In genomic region chr1:206684003-206684402, GRCh38 we compare ENCODE assay signal across 9 cellular contexts. TPM values are rescaled to one million over a fixed set of nuclear protein-coding genes. Genes with fewer than 3 reads are reported as not detected.
DNase-seq lines count a peak whose midpoint lies in the region; ATAC-seq and TF ChIP-seq lines count a peak whose summit lies in the region.
"Had no signal": no experiment of that assay in that cellular context is flagged by ENCODE, and none has a peak within 500 bp of the region (broad histone marks: within the 10 kb centered on the region; RNA-seq: fewer than 3 reads in every experiment).

No MANE protein-coding gene starts in this region.

- H3F3A ChIP-seq in MM.1S (ENCODE audit: insufficient read depth, low read length) (peaks cover 18% of the 10 kb centered on the region), neural cell (ENCODE audit: insufficient read depth, low read length, poor library complexity, severe bottlenecking) (no peaks in the 10 kb centered on the region)

- H4K20me1 ChIP-seq in MM.1S (ENCODE audit: insufficient read depth, low read length): no peaks in the 10 kb centered on the region
- H4K20me1 ChIP-seq in neural cell (ENCODE audit: insufficient read depth): no peaks in the 10 kb centered on the region

- peak overlapping the region; percentile 52 for H3K27ac Mint-ChIP-seq in CD4-positive, alpha-beta T cell
- peak overlapping the region; percentile 97 to 98 for H3K27ac Mint-ChIP-seq in effector memory CD8-positive, alpha-beta T cell

- H3K79me2 ChIP-seq in MM.1S (ENCODE audit: low read length): peaks cover 35% of the 10 kb centered on the region
- peaks cover 36% of the 10 kb centered on the region for H3K79me2 ChIP-seq in neural cell (replicated peaks; ENCODE audit: insufficient read depth, low read length)

- H3K9me3 Mint-ChIP-seq in CD4-positive, alpha-beta T cell: no peaks in the 10 kb centered on the region
- H3K9me3 Mint-ChIP-seq in effector memory CD8-positive, alpha-beta T cell: no peaks in the 10 kb centered on the region

- H3K9me2 ChIP-seq in MM.1S (replicated peaks; ENCODE audit: insufficient read depth, low read length): no peaks in the 10 kb centered on the region
- H3K9me2 ChIP-seq in neural cell (ENCODE audit: insufficient read depth, low read length): no peaks in the 10 kb centered on the region

- TF ChIP-seq RAD21 in neural cell (conservative IDR thresholded peaks at IDR 0.05): no peak

- DNase-seq in CD4-positive, alpha-beta T cell: no peak
- no peak for DNase-seq in MM.1S
- no peak for DNase-seq in effector memory CD8-positive, alpha-beta T cell
- DNase-seq in epidermal melanocyte (ENCODE audit: insufficient read length, low spot score): no peak
- DNase-seq in GM20000 (ENCODE audit: low spot score): no peak
- no peak for DNase-seq in cortex of kidney (lab: John Stamatoyannopoulos, UW)
- no peak for DNase-seq in SKM-1 (lab: John Stamatoyannopoulos, UW; ENCODE audit: unreplicated experiment)
- DNase-seq: GF-D8 had no signal

- H3K4me3 ChIP-seq in MM.1S (ENCODE audit: low read length) (peak overlapping the region; percentile 52; the same call in 1 of the 2 replicates), neural cell (ENCODE audit: low read length) (peak overlapping the region; percentile 68)

- H3K4me3 Mint-ChIP-seq in CD4-positive, alpha-beta T cell: peak overlapping the region; percentile 93
- H3K4me3 Mint-ChIP-seq in effector memory CD8-positive, alpha-beta T cell: peak overlapping the region; percentile 70 to 76

- H3K4me1 Mint-ChIP-seq in CD4-positive, alpha-beta T cell (ENCODE audit: low read depth): peaks cover 37% of the 10 kb centered on the region
- peaks cover 27 to 30% of the 10 kb centered on the region in 2 donors for H3K4me1 Mint-ChIP-seq in effector memory CD8-positive, alpha-beta T cell (ENCODE audit: low read depth in 2 of 2)

- H3K36me3 ChIP-seq in MM.1S (replicated peaks; ENCODE audit: insufficient read depth, low read length): no peaks in the 10 kb centered on the region
- no peaks in the 10 kb centered on the region for H3K36me3 ChIP-seq in neural cell (ENCODE audit: insufficient read depth, low read length)

- no peak for TF ChIP-seq EP300 in neural cell (conservative IDR thresholded peaks at IDR 0.05; ENCODE audit: poor library complexity, severe bottlenecking)

- no peak for ATAC-seq in CD4-positive, alpha-beta T cell (ENCODE audit: poor library complexity)
- ATAC-seq in effector memory CD8-positive, alpha-beta T cell (replicated peaks): no peak

- no peak overlapping the region for H3K9ac ChIP-seq in MM.1S (ENCODE audit: low read length)
- peak overlapping the region; percentile 62 for H3K9ac ChIP-seq in neural cell (ENCODE audit: low read length)

- H3K4me1 ChIP-seq in MM.1S (ENCODE audit: low read length): peaks cover 59% of the 10 kb centered on the region

- H3K27me3 ChIP-seq in CD4-positive, alpha-beta T cell (ENCODE audit: control insufficient read depth, insufficient read depth, low read length): no peaks in the 10 kb centered on the region
- 0 out of 2 replicates have a peak, but pooled peaks cover 13% of the 10 kb centered on the region for H3K27me3 ChIP-seq in MM.1S (replicated peaks; ENCODE audit: insufficient read depth, low read length)
- H3K27me3 ChIP-seq in neural cell (ENCODE audit: insufficient read depth, low read depth, low read length): peaks cover 15% of the 10 kb centered on the region

- H3K4me2 ChIP-seq in MM.1S (ENCODE audit: low read depth, low read length): peak overlapping the region; percentile 84
- peak overlapping the region; percentile 62 for H3K4me2 ChIP-seq in neural cell (ENCODE audit: low read length)

- intact Hi-C loops in CD4-positive, alpha-beta T cell (cut with DNase I, micrococcal nuclease): loop anchor here (1.0 to 5.0 kb wide), 3 partner anchors 33 to 177 kb away; partner anchors contain the start of gene RASSF5 (in 1 of the 2)

- H3K27ac ChIP-seq in CD4-positive, alpha-beta T cell (ENCODE audit: low read depth, low read length): no peak overlapping the region
- H3K27ac ChIP-seq in MM.1S (ENCODE audit: low read length): no peak overlapping the region
- no peak overlapping the region for H3K27ac ChIP-seq in neural cell (ENCODE audit: low read length)

- POLR2A ChIA-PET in CD4-positive, alpha-beta T cell (lab: Charles Lee): interaction anchor here (0.7 to 1.3 kb wide), 3 partner anchors 15 to 72 kb away, joined by 3 to 4 read pairs (median 3); partner anchors contain the start of gene EIF2D

- no peak overlapping the region for H2AFZ ChIP-seq in MM.1S (ENCODE audit: low read length)
- H2AFZ ChIP-seq in neural cell (ENCODE audit: low read depth, low read length): no peak overlapping the region

- no peaks in the 10 kb centered on the region for H3K27me3 Mint-ChIP-seq in CD4-positive, alpha-beta T cell
- peaks cover 0 to 9% of the 10 kb centered on the region in 2 donors for H3K27me3 Mint-ChIP-seq in effector memory CD8-positive, alpha-beta T cell

- no peak for TF ChIP-seq CTCF in CD4-positive, alpha-beta T cell (IDR thresholded peaks at IDR 0.05)
- TF ChIP-seq CTCF in MM.1S (IDR thresholded peaks at IDR 0.05; ENCODE audit: low read length): no peak
- TF ChIP-seq CTCF in neural cell (IDR thresholded peaks at IDR 0.05; ENCODE audit: poor library complexity, severe bottlenecking): no peak
- TF ChIP-seq CTCF in GM20000 (IDR thresholded peaks at IDR 0.05; ENCODE audit: extremely low read depth, missing control alignments): no peak

- CTCF ChIA-PET in CD4-positive, alpha-beta T cell (lab: Charles Lee): interaction anchor here (1.5 kb wide), 1 partner anchor 72 kb away, joined by 4 read pairs; the partner anchor contains the start of gene EIF2D

- H3K36me3 Mint-ChIP-seq in CD4-positive, alpha-beta T cell (ENCODE audit: low read depth): peaks cover 15% of the 10 kb centered on the region
- peaks cover 35% of the 10 kb centered on the region for H3K36me3 Mint-ChIP-seq in effector memory CD8-positive, alpha-beta T cell (ENCODE audit: insufficient read depth)

- H3K9me3 ChIP-seq in CD4-positive, alpha-beta T cell (ENCODE audit: control insufficient read depth, low read length): no peaks in the 10 kb centered on the region
- H3K9me3 ChIP-seq in MM.1S (replicated peaks; ENCODE audit: insufficient read depth, low read length) (no peaks in the 10 kb centered on the region), neural cell (ENCODE audit: low read length) (no peaks in the 10 kb centered on the region)

TF ChIP-seq in neural cell, 6 proteins besides CTCF, POLR2A, EP300 and RAD21:
- TF ChIP-seq, protein P1, sequence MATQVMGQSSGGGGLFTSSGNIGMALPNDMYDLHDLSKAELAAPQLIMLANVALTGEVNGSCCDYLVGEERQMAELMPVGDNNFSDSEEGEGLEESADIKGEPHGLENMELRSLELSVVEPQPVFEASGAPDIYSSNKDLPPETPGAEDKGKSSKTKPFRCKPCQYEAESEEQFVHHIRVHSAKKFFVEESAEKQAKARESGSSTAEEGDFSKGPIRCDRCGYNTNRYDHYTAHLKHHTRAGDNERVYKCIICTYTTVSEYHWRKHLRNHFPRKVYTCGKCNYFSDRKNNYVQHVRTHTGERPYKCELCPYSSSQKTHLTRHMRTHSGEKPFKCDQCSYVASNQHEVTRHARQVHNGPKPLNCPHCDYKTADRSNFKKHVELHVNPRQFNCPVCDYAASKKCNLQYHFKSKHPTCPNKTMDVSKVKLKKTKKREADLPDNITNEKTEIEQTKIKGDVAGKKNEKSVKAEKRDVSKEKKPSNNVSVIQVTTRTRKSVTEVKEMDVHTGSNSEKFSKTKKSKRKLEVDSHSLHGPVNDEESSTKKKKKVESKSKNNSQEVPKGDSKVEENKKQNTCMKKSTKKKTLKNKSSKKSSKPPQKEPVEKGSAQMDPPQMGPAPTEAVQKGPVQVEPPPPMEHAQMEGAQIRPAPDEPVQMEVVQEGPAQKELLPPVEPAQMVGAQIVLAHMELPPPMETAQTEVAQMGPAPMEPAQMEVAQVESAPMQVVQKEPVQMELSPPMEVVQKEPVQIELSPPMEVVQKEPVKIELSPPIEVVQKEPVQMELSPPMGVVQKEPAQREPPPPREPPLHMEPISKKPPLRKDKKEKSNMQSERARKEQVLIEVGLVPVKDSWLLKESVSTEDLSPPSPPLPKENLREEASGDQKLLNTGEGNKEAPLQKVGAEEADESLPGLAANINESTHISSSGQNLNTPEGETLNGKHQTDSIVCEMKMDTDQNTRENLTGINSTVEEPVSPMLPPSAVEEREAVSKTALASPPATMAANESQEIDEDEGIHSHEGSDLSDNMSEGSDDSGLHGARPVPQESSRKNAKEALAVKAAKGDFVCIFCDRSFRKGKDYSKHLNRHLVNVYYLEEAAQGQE (IDR thresholded peaks at IDR 0.05; ENCODE audit: borderline replicate concordance): no peak
- TF ChIP-seq SMC3 (conservative IDR thresholded peaks at IDR 0.05; ENCODE audit: poor library complexity): no peak
- TF ChIP-seq POLR2AphosphoS5 (IDR thresholded peaks at IDR 0.05): no peak
- TF ChIP-seq TAF1 (IDR thresholded peaks at IDR 0.05; ENCODE audit: low read depth): no peak
- TF ChIP-seq MXI1 (conservative IDR thresholded peaks at IDR 0.05; ENCODE audit: poor library complexity, severe bottlenecking): no peak
- no peak for TF ChIP-seq EZH2 (IDR thresholded peaks at IDR 0.05; ENCODE audit: borderline replicate concordance, insufficient read depth, low read length, poor library complexity, severe bottlenecking)
TF ChIP-seq in neural cell: peak in this region for 0.

RNA-seq across cellular contexts. Expression of gene MAPKAPK2, which starts 0.7 kb away (rescaled TPM):
- 100 to 1,000 TPM; 157 to 166 TPM for total RNA-seq in CD4-positive, alpha-beta T cell
- 9.0 and 9.1 TPM in 2 replicates for polyA plus RNA-seq in neural cell
- 9.7 and 12.6 TPM in 2 replicates for polyA minus RNA-seq in neural cell

RNA-seq across cellular contexts. Expression of gene DYRK3, which starts 48.7 kb away (rescaled TPM):
- 1 to 10 TPM; 1.6 to 1.7 TPM for total RNA-seq in CD4-positive, alpha-beta T cell
- 7.5 and 8.3 TPM in 2 replicates for polyA plus RNA-seq in neural cell
- polyA minus RNA-seq in neural cell: 15.8 and 24.0 TPM in 2 replicates
